ENCODE assay signal across 20 cellular contexts in genomic region chr14:45373877-45374276, GRCh38.
"Had no signal": no experiment of that assay in that cellular context is flagged by ENCODE, and none has a peak within 500 bp of the region (broad histone marks: within the 10 kb centered on the region; RNA-seq: fewer than 3 reads in every experiment).

No MANE protein-coding gene starts in this region.

- H3K9ac ChIP-seq: SK-N-SH had no signal

- ATAC-seq: HepG2 had no signal

- H3K27me3 ChIP-seq: MG63 had no signal

- H3K4me3 ChIP-seq: MG63 had no signal

- DNase-seq: IMR-90, Karpas-422, KG1, MG63, NCI-H1092 treated with DMSO at 0.1 percent for 48 hours, NCI-H1436, NCI-H187, NCI-H2029, NCI-H2081 treated with DMSO at 0.1 percent for 48 hours, NCI-H2171, NCI-H226, NCI-H446, NCI-H510A, NCI-H524 treated with DMSO at 0.1 percent for 48 hours, NCI-H69, NCI-H774, SHP77, SK-N-SH had no signal

- H3K9me3 ChIP-seq: MG63, SK-N-SH had no signal

- H3K36me3 ChIP-seq: MG63 had no signal

- H3K27ac ChIP-seq: RWPE1 had no signal

- H3K4me2 ChIP-seq: SK-N-SH had no signal
